1 cellular context compared by ENCODE assay signal in the genomic region with DNA sequence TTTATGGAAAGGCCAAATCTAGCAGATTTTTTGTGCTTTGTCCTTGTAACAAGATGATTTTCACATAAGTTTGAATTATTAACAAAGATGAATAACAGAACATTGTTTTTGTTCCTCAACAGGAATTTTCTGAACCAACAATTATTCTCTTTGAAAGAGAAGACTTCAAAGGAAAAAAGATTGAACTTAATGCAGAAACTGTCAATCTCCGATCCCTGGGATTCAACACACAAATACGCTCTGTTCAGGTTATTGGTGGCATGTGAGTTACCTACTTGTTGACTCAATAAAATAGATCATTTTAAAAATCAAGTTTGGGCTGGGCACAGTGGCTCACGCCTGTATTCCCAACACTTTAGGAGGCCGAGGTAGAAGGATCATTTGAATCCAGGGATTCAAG.
TF ChIP-seq lines count a peak whose summit lies in the region.

No MANE protein-coding gene starts in this region.

TF ChIP-seq in GM23338, 12 proteins besides CTCF, POLR2A, EP300 and RAD21 (continued from another document):
- TF ChIP-seq REST (IDR thresholded peaks at IDR 0.05; ENCODE audit: unreplicated experiment): no peak
- TF ChIP-seq, protein P1, sequence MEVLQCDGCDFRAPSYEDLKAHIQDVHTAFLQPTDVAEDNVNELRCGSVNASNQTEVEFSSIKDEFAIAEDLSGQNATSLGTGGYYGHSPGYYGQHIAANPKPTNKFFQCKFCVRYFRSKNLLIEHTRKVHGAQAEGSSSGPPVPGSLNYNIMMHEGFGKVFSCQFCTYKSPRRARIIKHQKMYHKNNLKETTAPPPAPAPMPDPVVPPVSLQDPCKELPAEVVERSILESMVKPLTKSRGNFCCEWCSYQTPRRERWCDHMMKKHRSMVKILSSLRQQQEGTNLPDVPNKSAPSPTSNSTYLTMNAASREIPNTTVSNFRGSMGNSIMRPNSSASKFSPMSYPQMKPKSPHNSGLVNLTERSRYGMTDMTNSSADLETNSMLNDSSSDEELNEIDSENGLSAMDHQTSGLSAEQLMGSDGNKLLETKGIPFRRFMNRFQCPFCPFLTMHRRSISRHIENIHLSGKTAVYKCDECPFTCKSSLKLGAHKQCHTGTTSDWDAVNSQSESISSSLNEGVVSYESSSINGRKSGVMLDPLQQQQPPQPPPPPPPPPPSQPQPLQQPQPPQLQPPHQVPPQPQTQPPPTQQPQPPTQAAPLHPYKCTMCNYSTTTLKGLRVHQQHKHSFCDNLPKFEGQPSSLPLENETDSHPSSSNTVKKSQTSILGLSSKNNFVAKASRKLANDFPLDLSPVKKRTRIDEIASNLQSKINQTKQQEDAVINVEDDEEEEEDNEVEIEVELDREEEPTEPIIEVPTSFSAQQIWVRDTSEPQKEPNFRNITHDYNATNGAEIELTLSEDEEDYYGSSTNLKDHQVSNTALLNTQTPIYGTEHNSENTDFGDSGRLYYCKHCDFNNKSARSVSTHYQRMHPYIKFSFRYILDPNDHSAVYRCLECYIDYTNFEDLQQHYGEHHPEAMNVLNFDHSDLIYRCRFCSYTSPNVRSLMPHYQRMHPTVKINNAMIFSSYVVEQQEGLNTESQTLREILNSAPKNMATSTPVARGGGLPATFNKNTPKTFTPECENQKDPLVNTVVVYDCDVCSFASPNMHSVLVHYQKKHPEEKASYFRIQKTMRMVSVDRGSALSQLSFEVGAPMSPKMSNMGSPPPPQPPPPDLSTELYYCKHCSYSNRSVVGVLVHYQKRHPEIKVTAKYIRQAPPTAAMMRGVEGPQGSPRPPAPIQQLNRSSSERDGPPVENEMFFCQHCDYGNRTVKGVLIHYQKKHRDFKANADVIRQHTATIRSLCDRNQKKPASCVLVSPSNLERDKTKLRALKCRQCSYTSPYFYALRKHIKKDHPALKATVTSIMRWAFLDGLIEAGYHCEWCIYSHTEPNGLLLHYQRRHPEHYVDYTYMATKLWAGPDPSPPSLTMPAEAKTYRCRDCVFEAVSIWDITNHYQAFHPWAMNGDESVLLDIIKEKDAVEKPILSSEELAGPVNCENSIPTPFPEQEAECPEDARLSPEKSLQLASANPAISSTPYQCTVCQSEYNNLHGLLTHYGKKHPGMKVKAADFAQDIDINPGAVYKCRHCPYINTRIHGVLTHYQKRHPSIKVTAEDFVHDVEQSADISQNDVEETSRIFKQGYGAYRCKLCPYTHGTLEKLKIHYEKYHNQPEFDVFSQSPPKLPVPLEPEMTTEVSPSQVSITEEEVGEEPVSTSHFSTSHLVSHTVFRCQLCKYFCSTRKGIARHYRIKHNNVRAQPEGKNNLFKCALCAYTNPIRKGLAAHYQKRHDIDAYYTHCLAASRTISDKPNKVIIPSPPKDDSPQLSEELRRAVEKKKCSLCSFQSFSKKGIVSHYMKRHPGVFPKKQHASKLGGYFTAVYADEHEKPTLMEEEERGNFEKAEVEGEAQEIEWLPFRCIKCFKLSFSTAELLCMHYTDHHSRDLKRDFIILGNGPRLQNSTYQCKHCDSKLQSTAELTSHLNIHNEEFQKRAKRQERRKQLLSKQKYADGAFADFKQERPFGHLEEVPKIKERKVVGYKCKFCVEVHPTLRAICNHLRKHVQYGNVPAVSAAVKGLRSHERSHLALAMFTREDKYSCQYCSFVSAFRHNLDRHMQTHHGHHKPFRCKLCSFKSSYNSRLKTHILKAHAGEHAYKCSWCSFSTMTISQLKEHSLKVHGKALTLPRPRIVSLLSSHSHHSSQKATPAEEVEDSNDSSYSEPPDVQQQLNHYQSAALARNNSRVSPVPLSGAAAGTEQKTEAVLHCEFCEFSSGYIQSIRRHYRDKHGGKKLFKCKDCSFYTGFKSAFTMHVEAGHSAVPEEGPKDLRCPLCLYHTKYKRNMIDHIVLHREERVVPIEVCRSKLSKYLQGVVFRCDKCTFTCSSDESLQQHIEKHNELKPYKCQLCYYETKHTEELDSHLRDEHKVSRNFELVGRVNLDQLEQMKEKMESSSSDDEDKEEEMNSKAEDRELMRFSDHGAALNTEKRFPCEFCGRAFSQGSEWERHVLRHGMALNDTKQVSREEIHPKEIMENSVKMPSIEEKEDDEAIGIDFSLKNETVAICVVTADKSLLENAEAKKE (CRISPR knock-in tag; IDR thresholded peaks at IDR 0.05): no peak
- TF ChIP-seq JUNB (IDR thresholded peaks at IDR 0.05; ENCODE audit: unreplicated experiment): no peak
- no peak for TF ChIP-seq CREB1 (CRISPR knock-in tag; IDR thresholded peaks at IDR 0.05; ENCODE audit: low read depth)
- no peak for TF ChIP-seq ZNF114 (CRISPR knock-in tag; IDR thresholded peaks at IDR 0.05)
- no peak for TF ChIP-seq EZH2 (IDR thresholded peaks at IDR 0.05; ENCODE audit: low read depth, unreplicated experiment)
